ENCODE assay signal across 11 cellular contexts in the genomic region with DNA sequence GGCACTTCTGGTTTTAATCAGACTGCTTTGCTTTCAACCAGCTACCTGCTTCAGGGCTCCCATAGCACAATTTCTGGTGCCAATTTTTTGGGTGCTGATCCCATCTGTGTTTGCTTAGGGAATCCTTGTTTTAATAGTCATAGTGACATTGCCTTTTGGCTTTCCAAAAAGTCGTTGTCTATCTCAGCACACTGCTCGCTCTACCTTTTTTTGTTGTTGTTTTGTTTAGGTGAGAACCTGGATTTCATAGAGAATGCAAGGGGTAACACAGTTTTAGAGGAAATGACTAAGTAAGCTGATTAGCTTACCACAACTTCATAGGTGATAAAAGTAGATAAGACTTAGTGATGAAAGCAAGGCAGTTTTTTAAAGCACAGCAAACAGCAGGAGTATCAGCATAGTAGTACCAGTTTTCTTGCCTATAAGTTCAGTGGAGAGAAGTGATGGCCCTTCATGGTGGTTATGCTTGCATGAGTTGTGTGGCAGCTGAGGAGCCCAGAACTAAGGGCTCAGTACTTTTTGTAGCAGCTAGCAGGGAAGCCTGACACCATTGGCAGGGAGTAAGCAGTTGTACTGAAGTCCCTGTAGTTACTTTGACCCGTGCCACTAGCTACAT. TPM values are rescaled to one million over a fixed set of nuclear protein-coding genes. Genes with fewer than 3 reads are reported as not detected.
DNase-seq lines count a peak whose midpoint lies in the region; ATAC-seq, FAIRE-seq and TF ChIP-seq lines count a peak whose summit lies in the region.
"Had no signal": no experiment of that assay in that cellular context is flagged by ENCODE, and none has a peak within 500 bp of the region (broad histone marks: within the 10 kb centered on the region; RNA-seq: fewer than 3 reads in every experiment).

No MANE protein-coding gene starts in this region.

- H3K4ac ChIP-seq in trophoblast cell (ENCODE audit: low read depth, low read length): no peak overlapping the region

- H3K36me3 Mint-ChIP-seq in stimulated activated naive CD8-positive, alpha-beta T cell treated with anti-CD3 and anti-CD28 coated beads, Interleukin-15, Interleukin-2, amounts not matched to agents 100 ng/mL and 50 ng/mL, for 24 hours (ENCODE audit: low read depth): peaks cover 6% of the 10 kb centered on the region

- H3K27ac Mint-ChIP-seq in stimulated activated naive CD8-positive, alpha-beta T cell treated with anti-CD3 and anti-CD28 coated beads, Interleukin-15, Interleukin-2, amounts not matched to agents 100 ng/mL and 50 ng/mL, for 24 hours: peak overlapping the region; percentile 88

- no peaks in the 10 kb centered on the region for H3K79me2 ChIP-seq in trophoblast cell (ENCODE audit: control insufficient read depth, insufficient read depth, low read length, poor library complexity)

- H3K4me3 ChIP-seq in bronchial epithelial cell (ENCODE audit: low read depth, low read length) (no peak overlapping the region), trophoblast cell (ENCODE audit: low read depth, low read length) (no peak overlapping the region), tibial nerve (no peak overlapping the region)
- H3K4me3 ChIP-seq: adrenal gland, BLaER1 had no signal

- H3K23ac ChIP-seq in trophoblast cell (ENCODE audit: low read length): no peak overlapping the region

- no peak overlapping the region for H3K27ac ChIP-seq in trophoblast cell (ENCODE audit: low read depth, low read length)
- H3K27ac ChIP-seq in RWPE1: no peak overlapping the region
- no peak overlapping the region for H3K27ac ChIP-seq in tibial nerve
- H3K27ac ChIP-seq: BLaER1 had no signal

- no peak for TF ChIP-seq EP300 in tibial nerve (IDR thresholded peaks at IDR 0.05)

- no peak overlapping the region for H3K4me2 ChIP-seq in trophoblast cell (ENCODE audit: low read length)
- H3K4me2 ChIP-seq: BLaER1 had no signal

- intact Hi-C loops in left cardiac atrium (cut with DNase I): no loop called here
- intact Hi-C loops in Right ventricle myocardium superior (cut with DNase I): no loop called here

- H3K9me3 ChIP-seq in trophoblast cell (ENCODE audit: insufficient read depth, low read depth, low read length) (no peaks in the 10 kb centered on the region), tibial nerve (no peaks in the 10 kb centered on the region)
- H3K9me3 ChIP-seq: adrenal gland, BLaER1 had no signal

- H3K4me3 Mint-ChIP-seq in stimulated activated naive CD8-positive, alpha-beta T cell treated with anti-CD3 and anti-CD28 coated beads, Interleukin-15, Interleukin-2, amounts not matched to agents 100 ng/mL and 50 ng/mL, for 24 hours: peak overlapping the region; percentile 68

- no peak overlapping the region for H2AK5ac ChIP-seq in trophoblast cell (ENCODE audit: low read length)

- no peak overlapping the region for H2BK5ac ChIP-seq in trophoblast cell (ENCODE audit: low read depth, low read length, poor library complexity)

- ATAC-seq in left cardiac atrium (peak; percentile 44 to 65), Right ventricle myocardium superior (ENCODE audit: poor library complexity) (no peak)

- H3K14ac ChIP-seq in trophoblast cell (ENCODE audit: low read length): no peak overlapping the region

- POLR2A ChIA-PET in RWPE1 (lab: Yijun Ruan, JAX; ENCODE audit: low non-redundant PET): no interaction called here

- no peak for TF ChIP-seq POLR2A in tibial nerve (IDR thresholded peaks at IDR 0.05)

- no peak for FAIRE-seq in bronchial epithelial cell (lab: Jason Lieb, UNC)

- no peaks in the 10 kb centered on the region for H3K9me3 Mint-ChIP-seq in stimulated activated naive CD8-positive, alpha-beta T cell treated with anti-CD3 and anti-CD28 coated beads, Interleukin-15, Interleukin-2, amounts not matched to agents 100 ng/mL and 50 ng/mL, for 24 hours

- H3K4me1 ChIP-seq in trophoblast cell (ENCODE audit: control insufficient read depth in 1 of 2, insufficient read depth in 2 of 2, low read length in 2 of 2) (no peaks in the 10 kb centered on the region), tibial nerve (peaks cover 0 to 56% (median 0%) of the 10 kb centered on the region in 4 donors)
- H3K4me1 ChIP-seq: BLaER1 had no signal

- H3K79me1 ChIP-seq in trophoblast cell (ENCODE audit: low read length): no peaks in the 10 kb centered on the region

- H2AFZ ChIP-seq in trophoblast cell (ENCODE audit: insufficient read depth, low read length, poor library complexity): no peak overlapping the region

- TF ChIP-seq CTCF in bronchial epithelial cell (IDR thresholded peaks at IDR 0.05; ENCODE audit: insufficient read depth, low read length, severe bottlenecking) (no peak), RWPE1 (conservative IDR thresholded peaks at IDR 0.05; ENCODE audit: low read depth) (no peak), tibial nerve (IDR thresholded peaks at IDR 0.05) (no peak)

- no peaks in the 10 kb centered on the region for H3K27me3 ChIP-seq in bronchial epithelial cell (ENCODE audit: control insufficient read depth, insufficient read depth, low read length)
- H3K27me3 ChIP-seq in trophoblast cell (ENCODE audit: insufficient read depth, low read length): no peaks in the 10 kb centered on the region
- H3K27me3 ChIP-seq in tibial nerve: no peaks in the 10 kb centered on the region
- H3K27me3 ChIP-seq: adrenal gland, BLaER1 had no signal

- no peak overlapping the region for H4K91ac ChIP-seq in trophoblast cell (ENCODE audit: low read depth, low read length)

- H3K36me3 ChIP-seq in bronchial epithelial cell (ENCODE audit: control insufficient read depth, insufficient read depth, low read length) (no peaks in the 10 kb centered on the region), trophoblast cell (ENCODE audit: control insufficient read depth in 1 of 2, insufficient read depth in 2 of 2, low read length in 2 of 2) (no peaks in the 10 kb centered on the region), tibial nerve (no peaks in the 10 kb centered on the region)
- H3K36me3 ChIP-seq: adrenal gland had no signal

- DNase-seq in left cardiac atrium (no peak), Right ventricle myocardium superior (no peak), NCI-H226 (peak; percentile 65), bronchial epithelial cell (ENCODE audit: low read depth) (peak; percentile 48), trophoblast cell (no peak), RWPE1 (ENCODE audit: low spot score) (no peak), tibial nerve (ENCODE audit: low spot score in 2 of 2) (no peak)
- DNase-seq: adrenal gland, NCI-H524 treated with DMSO at 0.1 percent for 48 hours had no signal

- CTCF ChIA-PET in RWPE1 (lab: Yijun Ruan, JAX): interaction anchor here (0.9 kb wide), 2 partner anchors 10 to 69 kb away, joined by 3 to 4 read pairs; no protein-coding TSS in a partner anchor

- no peak overlapping the region for H2BK120ac ChIP-seq in trophoblast cell (ENCODE audit: insufficient read depth, low read length, poor library complexity)

- no CpG with 5 or more reads among the region's 3 CpGs for WGBS in trophoblast cell (ENCODE audit: extremely low coverage, insufficient coverage, insufficient read length)
- WGBS in tibial nerve, 2 donors: 76 to 79% methylated on average over 3 of the region's 3 CpGs

- no peak overlapping the region for H3K18ac ChIP-seq in trophoblast cell (ENCODE audit: low read length)

- H3K27me3 Mint-ChIP-seq in stimulated activated naive CD8-positive, alpha-beta T cell treated with anti-CD3 and anti-CD28 coated beads, Interleukin-15, Interleukin-2, amounts not matched to agents 100 ng/mL and 50 ng/mL, for 24 hours: no peaks in the 10 kb centered on the region

- no peak overlapping the region for H2BK12ac ChIP-seq in trophoblast cell (ENCODE audit: low read length)

- H4K12ac ChIP-seq in trophoblast cell (ENCODE audit: low read depth, low read length): no peak overlapping the region

- no peak overlapping the region for H4K8ac ChIP-seq in trophoblast cell (ENCODE audit: low read depth, low read length)

- peaks cover 95% of the 10 kb centered on the region for H3K4me1 Mint-ChIP-seq in stimulated activated naive CD8-positive, alpha-beta T cell treated with anti-CD3 and anti-CD28 coated beads, Interleukin-15, Interleukin-2, amounts not matched to agents 100 ng/mL and 50 ng/mL, for 24 hours (ENCODE audit: low read depth)

- H3K9ac ChIP-seq in trophoblast cell (ENCODE audit: low read length): no peak overlapping the region
- H3K9ac ChIP-seq: BLaER1 had no signal

RNA-seq across cellular contexts. Expression of gene NEK7, which starts 31.3 kb away (rescaled TPM):
- 100 to 1,000 TPM; 155 TPM for total RNA-seq in left cardiac atrium
- 185 TPM for total RNA-seq in Right ventricle myocardium superior
- total RNA-seq in bronchial epithelial cell: 37.1 and 40.3 TPM in 2 replicates
- polyA plus RNA-seq in trophoblast cell (2013): 21.8 and 23.2 TPM in 2 replicates
- total RNA-seq in tibial nerve: 100 to 1,000 TPM; 123 to 219 (median 141) TPM

Comparison
In these comparisons a context has a peak if more than half of its experiments do, and no peak if none do; other contexts are left out.
1. DNase-seq: peak in NCI-H226 (single experiment) and bronchial epithelial cell (single experiment); none in left cardiac atrium (single experiment), Right ventricle myocardium superior (single experiment), trophoblast cell (0 of 2), RWPE1 (single experiment) and tibial nerve (0 of 2).